In genomic region chr17:45976755-45977505, GRCh38 we compare ENCODE assay signal across 1 cellular context.
TF ChIP-seq lines count a peak whose summit lies in the region.

No MANE protein-coding gene starts in this region.

TF ChIP-seq in WTC11, 78 proteins besides CTCF, POLR2A, EP300 and RAD21 (continued from another document):
- TF ChIP-seq, protein P1, sequence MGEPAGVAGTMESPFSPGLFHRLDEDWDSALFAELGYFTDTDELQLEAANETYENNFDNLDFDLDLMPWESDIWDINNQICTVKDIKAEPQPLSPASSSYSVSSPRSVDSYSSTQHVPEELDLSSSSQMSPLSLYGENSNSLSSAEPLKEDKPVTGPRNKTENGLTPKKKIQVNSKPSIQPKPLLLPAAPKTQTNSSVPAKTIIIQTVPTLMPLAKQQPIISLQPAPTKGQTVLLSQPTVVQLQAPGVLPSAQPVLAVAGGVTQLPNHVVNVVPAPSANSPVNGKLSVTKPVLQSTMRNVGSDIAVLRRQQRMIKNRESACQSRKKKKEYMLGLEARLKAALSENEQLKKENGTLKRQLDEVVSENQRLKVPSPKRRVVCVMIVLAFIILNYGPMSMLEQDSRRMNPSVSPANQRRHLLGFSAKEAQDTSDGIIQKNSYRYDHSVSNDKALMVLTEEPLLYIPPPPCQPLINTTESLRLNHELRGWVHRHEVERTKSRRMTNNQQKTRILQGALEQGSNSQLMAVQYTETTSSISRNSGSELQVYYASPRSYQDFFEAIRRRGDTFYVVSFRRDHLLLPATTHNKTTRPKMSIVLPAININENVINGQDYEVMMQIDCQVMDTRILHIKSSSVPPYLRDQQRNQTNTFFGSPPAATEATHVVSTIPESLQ (CRISPR knock-in tag; IDR thresholded peaks at IDR 0.05) = no peak
- no peak for TF ChIP-seq NR2C2 (CRISPR knock-in tag; IDR thresholded peaks at IDR 0.05)
- TF ChIP-seq TEAD4 (CRISPR knock-in tag; IDR thresholded peaks at IDR 0.05) = no peak
- TF ChIP-seq, protein P2, sequence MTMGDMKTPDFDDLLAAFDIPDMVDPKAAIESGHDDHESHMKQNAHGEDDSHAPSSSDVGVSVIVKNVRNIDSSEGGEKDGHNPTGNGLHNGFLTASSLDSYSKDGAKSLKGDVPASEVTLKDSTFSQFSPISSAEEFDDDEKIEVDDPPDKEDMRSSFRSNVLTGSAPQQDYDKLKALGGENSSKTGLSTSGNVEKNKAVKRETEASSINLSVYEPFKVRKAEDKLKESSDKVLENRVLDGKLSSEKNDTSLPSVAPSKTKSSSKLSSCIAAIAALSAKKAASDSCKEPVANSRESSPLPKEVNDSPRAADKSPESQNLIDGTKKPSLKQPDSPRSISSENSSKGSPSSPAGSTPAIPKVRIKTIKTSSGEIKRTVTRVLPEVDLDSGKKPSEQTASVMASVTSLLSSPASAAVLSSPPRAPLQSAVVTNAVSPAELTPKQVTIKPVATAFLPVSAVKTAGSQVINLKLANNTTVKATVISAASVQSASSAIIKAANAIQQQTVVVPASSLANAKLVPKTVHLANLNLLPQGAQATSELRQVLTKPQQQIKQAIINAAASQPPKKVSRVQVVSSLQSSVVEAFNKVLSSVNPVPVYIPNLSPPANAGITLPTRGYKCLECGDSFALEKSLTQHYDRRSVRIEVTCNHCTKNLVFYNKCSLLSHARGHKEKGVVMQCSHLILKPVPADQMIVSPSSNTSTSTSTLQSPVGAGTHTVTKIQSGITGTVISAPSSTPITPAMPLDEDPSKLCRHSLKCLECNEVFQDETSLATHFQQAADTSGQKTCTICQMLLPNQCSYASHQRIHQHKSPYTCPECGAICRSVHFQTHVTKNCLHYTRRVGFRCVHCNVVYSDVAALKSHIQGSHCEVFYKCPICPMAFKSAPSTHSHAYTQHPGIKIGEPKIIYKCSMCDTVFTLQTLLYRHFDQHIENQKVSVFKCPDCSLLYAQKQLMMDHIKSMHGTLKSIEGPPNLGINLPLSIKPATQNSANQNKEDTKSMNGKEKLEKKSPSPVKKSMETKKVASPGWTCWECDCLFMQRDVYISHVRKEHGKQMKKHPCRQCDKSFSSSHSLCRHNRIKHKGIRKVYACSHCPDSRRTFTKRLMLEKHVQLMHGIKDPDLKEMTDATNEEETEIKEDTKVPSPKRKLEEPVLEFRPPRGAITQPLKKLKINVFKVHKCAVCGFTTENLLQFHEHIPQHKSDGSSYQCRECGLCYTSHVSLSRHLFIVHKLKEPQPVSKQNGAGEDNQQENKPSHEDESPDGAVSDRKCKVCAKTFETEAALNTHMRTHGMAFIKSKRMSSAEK (CRISPR knock-in tag; IDR thresholded peaks at IDR 0.05; ENCODE audit: borderline replicate concordance) = no peak
- TF ChIP-seq ZNF425 (CRISPR knock-in tag; conservative IDR thresholded peaks at IDR 0.05) = no peak
